ENCODE assay signal across 21 cellular contexts in genomic region chr18:37321578-37322496, GRCh38.
DNase-seq lines count a peak whose midpoint lies in the region; ATAC-seq and TF ChIP-seq lines count a peak whose summit lies in the region.
"Had no signal": no experiment of that assay in that cellular context is flagged by ENCODE, and none has a peak within 500 bp of the region (broad histone marks: within the 10 kb centered on the region; RNA-seq: fewer than 3 reads in every experiment).

No MANE protein-coding gene starts in this region.

- no peak overlapping the region for H3K9ac ChIP-seq in endodermal cell (ENCODE audit: extremely low read depth, low read length, poor library complexity, severe bottlenecking)
- no peak overlapping the region for H3K9ac ChIP-seq in colonic mucosa (ENCODE audit: low read depth in 2 of 2, low read length in 2 of 2)
- H3K9ac ChIP-seq: parathyroid adenoma had no signal

- DNase-seq in endodermal cell (peak; percentile 70), SW 1271 (lab: John Stamatoyannopoulos, UW) (no peak), NCI-H1930 (lab: John Stamatoyannopoulos, UW) (no peak), Kasumi-1 (lab: John Stamatoyannopoulos, UW) (no peak), colonic mucosa (no peak)
- DNase-seq: activated naive CD4-positive, alpha-beta T cell treated with anti-CD3 and anti-CD28 coated beads, Interleukin-2, amount 50 U/mL, for 16 hours; activated T-cell treated with anti-CD3 and anti-CD28 coated beads, Interleukin-2, amount 50 U/mL, for 1 hour; DMS79 treated with DMSO at 0.1 percent for 48 hours; GOT3; immature natural killer cell; MG63; NCI-H1436 treated with DMSO at 0.1 percent for 48 hours; NCI-H446 treated with DMSO at 0.1 percent for 48 hours; upper lobe of right lung had no signal

- no peaks in the 10 kb centered on the region for H3K27me3 Mint-ChIP-seq in endodermal cell (ENCODE audit: insufficient read depth)

- no peak overlapping the region for H3K27ac Mint-ChIP-seq in endodermal cell
- H3K27ac Mint-ChIP-seq: immature natural killer cell; T-helper 1 cell treated with Interleukin-12 subunit alpha and Interleukin-12 subunit beta and Interleukin-4 antibody, amounts not matched to agents 30 μg/mL and 1 μg/mL, for 36 hours had no signal

- H3K27me3 ChIP-seq in endodermal cell (ENCODE audit: control insufficient read depth, insufficient read depth, low read length, poor library complexity, severe bottlenecking) (peaks cover 6% of the 10 kb centered on the region), colonic mucosa (no peaks in the 10 kb centered on the region)
- H3K27me3 ChIP-seq: MG63, upper lobe of right lung had no signal

- H3K4me3 ChIP-seq in endodermal cell (ENCODE audit: low read length) (no peak overlapping the region), colonic mucosa (no peak overlapping the region)
- H3K4me3 ChIP-seq: heart left ventricle, MG63, upper lobe of right lung had no signal

- H3K4me1 ChIP-seq in endodermal cell (ENCODE audit: control insufficient read depth, insufficient read depth, low read length): no peaks in the 10 kb centered on the region
- no peaks in the 10 kb centered on the region for H3K4me1 ChIP-seq in colonic mucosa
- H3K4me1 ChIP-seq: heart left ventricle, parathyroid adenoma, upper lobe of right lung had no signal

- H3K4me3 Mint-ChIP-seq in endodermal cell: no peak overlapping the region
- H3K4me3 Mint-ChIP-seq: immature natural killer cell; T-helper 1 cell treated with Interleukin-12 subunit alpha and Interleukin-12 subunit beta and Interleukin-4 antibody, amounts not matched to agents 30 μg/mL and 1 μg/mL, for 36 hours had no signal

- H3K36me3 ChIP-seq in endodermal cell (ENCODE audit: control insufficient read depth, insufficient read depth, low read length) (no peaks in the 10 kb centered on the region), colonic mucosa (no peaks in the 10 kb centered on the region)
- H3K36me3 ChIP-seq: heart left ventricle, MG63, upper lobe of right lung had no signal

- intact Hi-C loops in colonic mucosa (cut with DNase I): no loop called here

- WGBS in endodermal cell (ENCODE audit: insufficient coverage in 1 of 2, insufficient read length in 1 of 2), 2 experiments: 76 to 87% methylated on average over 17 to 29 of the region's 29 CpGs

- H3K36me3 Mint-ChIP-seq in endodermal cell (ENCODE audit: low read depth): no peaks in the 10 kb centered on the region
- H3K36me3 Mint-ChIP-seq: immature natural killer cell had no signal

- H3K4me1 Mint-ChIP-seq in endodermal cell: no peaks in the 10 kb centered on the region
- H3K4me1 Mint-ChIP-seq: immature natural killer cell had no signal

- ATAC-seq in GM18498 (IDR thresholded peaks at IDR 0.05; ENCODE audit: unreplicated experiment) (peak; percentile 21), GM19372 (IDR thresholded peaks at IDR 0.05; ENCODE audit: low read depth, unreplicated experiment) (peak; percentile 9), HG02642 (IDR thresholded peaks at IDR 0.05; ENCODE audit: poor library complexity, unreplicated experiment) (peak; percentile 6)

- TF ChIP-seq CTCF in endodermal cell (conservative IDR thresholded peaks at IDR 0.05) (no peak), colonic mucosa (IDR thresholded peaks at IDR 0.05) (no peak)

- H3K9me3 Mint-ChIP-seq in endodermal cell: no peaks in the 10 kb centered on the region
- H3K9me3 Mint-ChIP-seq: immature natural killer cell; T-helper 1 cell treated with Interleukin-12 subunit alpha and Interleukin-12 subunit beta and Interleukin-4 antibody, amounts not matched to agents 30 μg/mL and 1 μg/mL, for 36 hours had no signal

- no peak overlapping the region for H3K27ac ChIP-seq in endodermal cell (ENCODE audit: low read depth, low read length)
- H3K27ac ChIP-seq in colonic mucosa: no peak overlapping the region
- H3K27ac ChIP-seq: heart left ventricle, parathyroid adenoma, upper lobe of right lung, VCaP had no signal

- H3K9me3 ChIP-seq in endodermal cell (ENCODE audit: control insufficient read depth, low read length) (no peaks in the 10 kb centered on the region), colonic mucosa (no peaks in the 10 kb centered on the region)
- H3K9me3 ChIP-seq: heart left ventricle, MG63, upper lobe of right lung had no signal
